In genomic region chr7:71883415-71883814, GRCh38 we compare ENCODE assay signal across 33 cellular contexts.
"Had no signal": no experiment of that assay in that cellular context is flagged by ENCODE, and none has a peak within 500 bp of the region (broad histone marks: within the 10 kb centered on the region; RNA-seq: fewer than 3 reads in every experiment).

No MANE protein-coding gene starts in this region.

- DNase-seq: Karpas-422, Kasumi-1, KG1, MG63, MM.1S, MV-4-11, NCI-H1048, NCI-H1092, NCI-H1092 treated with DMSO at 0.1 percent for 48 hours, NCI-H1105, NCI-H1105 treated with DMSO at 0.1 percent for 48 hours, NCI-H1417, NCI-H1417 treated with DMSO at 0.1 percent for 48 hours, NCI-H1436, NCI-H1436 treated with DMSO at 0.1 percent for 48 hours, NCI-H146, NCI-H1694, NCI-H1694 treated with DMSO at 0.1 percent for 48 hours, NCI-H187, NCI-H187 treated with DMSO at 0.1 percent for 48 hours, NCI-H1930, NCI-H2081, NCI-H2081 treated with DMSO at 0.1 percent for 48 hours, NCI-H2107, NCI-H2171, NCI-H2171 treated with DMSO at 0.1 percent for 48 hours, NCI-H2227 treated with DMSO at 0.1 percent for 48 hours, NCI-H226, NCI-H345, NCI-H446, NCI-H446 treated with DMSO at 0.1 percent for 48 hours, NCI-H510A, NCI-H510A treated with DMSO at 0.1 percent for 48 hours had no signal

- H3K4me3 ChIP-seq: MG63 had no signal
